ENCODE assay signal across 14 cellular contexts in the genomic region with DNA sequence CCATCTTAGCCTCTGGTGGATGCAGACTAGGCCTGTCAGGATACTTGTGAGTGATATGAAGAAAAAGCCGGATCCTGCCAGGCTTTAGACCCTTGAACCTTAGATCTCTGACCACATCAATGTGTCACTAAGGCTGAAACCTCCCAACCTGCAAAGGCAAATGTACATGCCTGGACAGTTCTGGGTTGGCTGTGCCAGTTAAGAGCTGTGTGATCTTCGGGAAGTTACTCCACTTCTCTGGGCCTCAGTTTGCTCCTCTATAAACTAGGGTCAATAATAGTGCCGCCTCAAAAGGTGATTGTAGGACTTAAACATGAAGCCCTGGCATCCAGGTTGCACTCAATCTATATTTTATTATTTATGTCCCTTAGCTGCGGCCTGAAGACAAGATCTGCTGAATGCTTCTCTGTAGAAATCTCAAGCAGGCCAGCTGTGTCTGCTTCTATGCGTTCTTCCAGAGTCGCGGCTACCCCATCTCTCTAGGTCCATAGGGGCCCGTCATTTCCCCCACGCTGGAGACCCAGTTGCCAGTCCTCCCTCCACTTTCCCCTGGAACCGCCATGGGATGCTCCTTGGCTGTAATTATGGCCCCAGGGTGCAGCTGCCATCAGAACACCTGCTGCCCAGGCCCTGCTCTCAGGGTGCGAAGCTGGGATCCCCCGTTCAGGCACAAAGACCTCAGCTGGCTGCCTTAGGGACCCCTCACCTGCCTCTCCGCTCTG.
"Had no signal": no experiment of that assay in that cellular context is flagged by ENCODE, and none has a peak within 500 bp of the region (broad histone marks: within the 10 kb centered on the region; RNA-seq: fewer than 3 reads in every experiment).

No MANE protein-coding gene starts in this region.

- H3K4me3 ChIP-seq: gastrocnemius medialis, skin epidermis, thyroid gland had no signal

- H3K4me1 ChIP-seq: thyroid gland had no signal

- H3K9me3 ChIP-seq: gastrocnemius medialis, thyroid gland had no signal

- H3K27ac Mint-ChIP-seq: activated CD4-positive, alpha-beta T cell treated with anti-CD3 and anti-CD28 coated beads for 36 hours; activated naive CD4-positive, alpha-beta T cell treated with anti-CD3 and anti-CD28 coated beads, Interleukin-2, amount 10 ng/mL, durations not matched to agents 7 days and 5 days; natural killer cell treated with Interleukin-12 subunit alpha and Interleukin-12 subunit beta and Interleukin-15 and Interleukin-18, amount 100 ng/mL, for 72 hours; T-cell had no signal

- H3K27me3 Mint-ChIP-seq: activated CD4-positive, alpha-beta T cell treated with anti-CD3 and anti-CD28 coated beads for 36 hours had no signal

- ATAC-seq: activated CD4-positive, alpha-beta T cell treated with anti-CD3 and anti-CD28 coated beads for 36 hours; gastrocnemius medialis; left ventricle myocardium superior; natural killer cell treated with Interleukin-12 subunit alpha and Interleukin-12 subunit beta and Interleukin-15 and Interleukin-18, amount 100 ng/mL, for 72 hours; T-cell had no signal

- H3K36me3 ChIP-seq: gastrocnemius medialis, thyroid gland, WERI-Rb-1 had no signal

- H3K27ac ChIP-seq: epithelial cell of prostate, gastrocnemius medialis, skin epidermis, thyroid gland, WERI-Rb-1 had no signal

- H3K36me3 Mint-ChIP-seq: activated naive CD4-positive, alpha-beta T cell treated with anti-CD3 and anti-CD28 coated beads, Interleukin-2, amount 10 ng/mL, durations not matched to agents 7 days and 5 days; natural killer cell treated with Interleukin-12 subunit alpha and Interleukin-12 subunit beta and Interleukin-15 and Interleukin-18, amount 100 ng/mL, for 72 hours; T-cell had no signal

- H3K9me3 Mint-ChIP-seq: activated naive CD4-positive, alpha-beta T cell treated with anti-CD3 and anti-CD28 coated beads, Interleukin-2, amount 10 ng/mL, durations not matched to agents 7 days and 5 days; natural killer cell treated with Interleukin-12 subunit alpha and Interleukin-12 subunit beta and Interleukin-15 and Interleukin-18, amount 100 ng/mL, for 72 hours; T-cell had no signal

- DNase-seq: activated naive CD4-positive, alpha-beta T cell treated with anti-CD3 and anti-CD28 coated beads, Interleukin-2, amount 10 ng/mL, durations not matched to agents 7 days and 5 days; central memory CD4-positive, alpha-beta T cell; cortex of kidney; effector CD8-positive, alpha-beta T cell; gastrocnemius medialis; left ventricle myocardium superior; mesenchymal stem cell; T-cell; thyroid gland; WERI-Rb-1 had no signal

- H3K4me3 Mint-ChIP-seq: activated CD4-positive, alpha-beta T cell treated with anti-CD3 and anti-CD28 coated beads for 36 hours; activated naive CD4-positive, alpha-beta T cell treated with anti-CD3 and anti-CD28 coated beads, Interleukin-2, amount 10 ng/mL, durations not matched to agents 7 days and 5 days; natural killer cell treated with Interleukin-12 subunit alpha and Interleukin-12 subunit beta and Interleukin-15 and Interleukin-18, amount 100 ng/mL, for 72 hours; T-cell had no signal
